8 cellular contexts compared by ENCODE assay signal in genomic region chr15:74958320-74958907, GRCh38. TPM values are rescaled to one million over a fixed set of nuclear protein-coding genes. Genes with fewer than 3 reads are reported as not detected.
DNase-seq lines count a peak whose midpoint lies in the region; ATAC-seq and TF ChIP-seq lines count a peak whose summit lies in the region.

No MANE protein-coding gene starts in this region.

- no peaks in the 10 kb centered on the region for H3K36me3 Mint-ChIP-seq in chondrocyte (ENCODE audit: low read depth)

- ATAC-seq in left lung (peak; percentile 39), thoracic aorta (ENCODE audit: insufficient number of reproducible peaks, low FRiP score, low read depth) (no peak), HG03354 (IDR thresholded peaks at IDR 0.05; ENCODE audit: poor library complexity, severe bottlenecking, unreplicated experiment) (no peak)

- H3K4me3 ChIP-seq in BJ (ENCODE audit: low read depth, low read length) (peak overlapping the region; percentile 25), HUES48 (ENCODE audit: low read depth, low read length) (peak overlapping the region; percentile 77), left lung (peak overlapping the region; percentile 57 to 59), thoracic aorta (peak overlapping the region; percentile 74)

- CTCF ChIA-PET in BJ (lab: Yijun Ruan, JAX), result interaction anchor here (0.9 to 6.7 kb wide), 3 partner anchors 175 to 323 kb away, joined by 3 to 76 read pairs (median 3); no protein-coding TSS in a partner anchor

- H3K4me3 Mint-ChIP-seq in chondrocyte (ENCODE audit: unreplicated experiment), result peak overlapping the region; percentile 89

- H3K9me3 ChIP-seq in HUES48 (ENCODE audit: control insufficient read depth, insufficient read depth, low read length), result no peaks in the 10 kb centered on the region
- H3K9me3 ChIP-seq in left lung, result no peaks in the 10 kb centered on the region
- no peaks in the 10 kb centered on the region for H3K9me3 ChIP-seq in thoracic aorta

- H3K4me1 Mint-ChIP-seq in chondrocyte (ENCODE audit: low read depth), result peaks cover 44% of the 10 kb centered on the region

- intact Hi-C loops in left lung (cut with DNase I), result loop anchor here in 1 of 2 donors (10.0 kb wide), 1 partner anchor 324 kb away; no protein-coding TSS in a partner anchor

- peaks cover 13% of the 10 kb centered on the region for H3K27me3 ChIP-seq in BJ (ENCODE audit: control insufficient read depth, insufficient read depth, low read length)
- peaks cover 57% of the 10 kb centered on the region for H3K27me3 ChIP-seq in HUES48 (ENCODE audit: control insufficient read depth, insufficient read depth, low read length)
- peaks cover 0 to 68% of the 10 kb centered on the region in 2 donors for H3K27me3 ChIP-seq in left lung
- no peaks in the 10 kb centered on the region for H3K27me3 ChIP-seq in thoracic aorta (replicated peaks; ENCODE audit: insufficient read depth)

- peak overlapping the region; percentile 83 for H3K27ac Mint-ChIP-seq in chondrocyte (ENCODE audit: unreplicated experiment)

- H3K27ac ChIP-seq in HUES48 (ENCODE audit: low read depth, low read length) (no peak overlapping the region), left lung (no peak overlapping the region), thoracic aorta (peak overlapping the region; percentile 38 to 87)

- H3K36me3 ChIP-seq in BJ (ENCODE audit: control insufficient read depth, insufficient read depth, low read length), result no peaks in the 10 kb centered on the region
- no peaks in the 10 kb centered on the region for H3K36me3 ChIP-seq in HUES48 (ENCODE audit: control insufficient read depth, insufficient read depth, low read length)
- H3K36me3 ChIP-seq in left lung, result no peaks in the 10 kb centered on the region
- H3K36me3 ChIP-seq in thoracic aorta, result no peaks in the 10 kb centered on the region

- peak; percentile 34 for TF ChIP-seq CTCF in BJ (IDR thresholded peaks at IDR 0.05; ENCODE audit: insufficient read depth, low read depth, low read length)
- peak; percentile 65 for TF ChIP-seq CTCF in chondrocyte (IDR thresholded peaks at IDR 0.05)
- peak in 1 of 2 donors; percentile 17 for TF ChIP-seq CTCF in left lung (IDR thresholded peaks at IDR 0.05)
- peak; percentile 57 for TF ChIP-seq CTCF in thoracic aorta (IDR thresholded peaks at IDR 0.05)

- no peaks in the 10 kb centered on the region for H3K27me3 Mint-ChIP-seq in chondrocyte (ENCODE audit: low read depth)

- DNase-seq in BJ (ENCODE audit: low read depth), result no peak
- DNase-seq in chondrocyte (ENCODE audit: low spot score), result no peak
- DNase-seq in left lung, result peak; percentile 65 to 81
- DNase-seq in thoracic aorta (ENCODE audit: low spot score), result peak; percentile 32
- no peak for DNase-seq in cerebellum (ENCODE audit: low spot score)
- no peak for DNase-seq in central memory CD4-positive, alpha-beta T cell

- H3K4me1 ChIP-seq in HUES48 (ENCODE audit: control insufficient read depth, insufficient read depth, low read length) (peaks cover 22% of the 10 kb centered on the region), left lung (peaks cover 19 to 53% of the 10 kb centered on the region in 2 donors), thoracic aorta (ENCODE audit: control insufficient read depth in 1 of 2, low read depth in 2 of 2) (peaks cover 16 to 50% of the 10 kb centered on the region in 2 donors)

- no peak overlapping the region for H3K9ac ChIP-seq in HUES48 (ENCODE audit: low read depth, low read length)

- H3K9me3 Mint-ChIP-seq in chondrocyte (ENCODE audit: low read depth), result no peaks in the 10 kb centered on the region

- POLR2A ChIA-PET in BJ (lab: Charles Lee), result no interaction called here

RNA-seq across cellular contexts. Expression of gene RPP25, which starts 1.8 kb away (rescaled TPM):
- polyA plus RNA-seq in BJ (2011; rRNA removed), result 0.92 and 1.3 TPM in 2 replicates
- 0.26 and 0.66 TPM in 2 replicates for polyA minus RNA-seq in BJ (2011; rRNA and poly(A)+ RNA removed)
- total RNA-seq in chondrocyte (12.2 to 17.8 TPM (median 17.7 TPM) in 3 replicates), left lung (10 to 100 TPM; 13.8 to 14.1 TPM), thoracic aorta (10 to 100 TPM; 11.7 to 11.8 TPM), cerebellum (1.7 TPM)

RNA-seq across cellular contexts. Expression of gene COX5A, which starts 20.5 kb away (rescaled TPM):
- 64.6 and 106 TPM in 2 replicates for polyA plus RNA-seq in BJ (2011; rRNA removed)
- 14.0 and 30.3 TPM in 2 replicates for polyA minus RNA-seq in BJ (2011; rRNA and poly(A)+ RNA removed)
- total RNA-seq in chondrocyte (126 to 133 TPM (median 131 TPM) in 3 replicates), left lung (100 to 1,000 TPM; 170 TPM), thoracic aorta (10 to 100 TPM; 45.2 to 66.3 TPM), cerebellum (37.8 TPM)

RNA-seq across cellular contexts. Expression of gene SCAMP5, which starts 36.9 kb away (rescaled TPM):
- polyA plus RNA-seq in BJ (2011; rRNA removed), result 2.9 and 3.6 TPM in 2 replicates
- polyA minus RNA-seq in BJ (2011; rRNA and poly(A)+ RNA removed), result 2.6 and 3.2 TPM in 2 replicates
- total RNA-seq in chondrocyte (20.6 to 29.3 TPM (median 22.4 TPM) in 3 replicates), left lung (10 to 100 TPM in 1 of 2 donors, 1 to 10 TPM in 1; 1.9 to 20.1 TPM), thoracic aorta (1 to 10 TPM; 1.5 to 3.5 TPM), cerebellum (49.6 TPM)

RNA-seq across cellular contexts. Expression of gene FAM219B, which starts 51.8 kb away (rescaled TPM):
- polyA plus RNA-seq in BJ (2011; rRNA removed), result 54.7 and 66.7 TPM in 2 replicates
- polyA minus RNA-seq in BJ (2011; rRNA and poly(A)+ RNA removed), result 15.9 and 23.1 TPM in 2 replicates
- total RNA-seq in chondrocyte (78.0 to 97.6 TPM (median 89.9 TPM) in 3 replicates), left lung (10 to 100 TPM; 66.0 to 84.7 TPM), thoracic aorta (10 to 100 TPM; 61.1 to 85.6 TPM), cerebellum (53.6 TPM)

Comparison
In these comparisons a context has a peak if more than half of its experiments do, and no peak if none do; other contexts are left out.
1. DNase-seq: peak in left lung (2 of 2) and thoracic aorta (single experiment); none in BJ (single experiment), chondrocyte (single experiment), cerebellum (single experiment) and central memory CD4-positive, alpha-beta T cell (single experiment).
2. H3K4me3 ChIP-seq: peak in every context shown above with its lines; median percentile 77 in HUES48; 74 in thoracic aorta; 58 in left lung; 25 in BJ.
3. H3K27ac ChIP-seq: peak in thoracic aorta (2 of 2); none in HUES48 (single experiment) and left lung (0 of 2).